ENCODE assay signal across 8 cellular contexts in genomic region chr19:50050406-50051223, GRCh38. TPM values are rescaled to one million over a fixed set of nuclear protein-coding genes. Genes with fewer than 3 reads are reported as not detected.
DNase-seq lines count a peak whose midpoint lies in the region; ATAC-seq and TF ChIP-seq lines count a peak whose summit lies in the region.

No MANE protein-coding gene starts in this region.

- no peak for TF ChIP-seq CTCF in GM13976 (IDR thresholded peaks at IDR 0.05; ENCODE audit: borderline replicate concordance, control extremely low read depth, extremely low read depth, insufficient read depth, missing control alignments)
- no peak for TF ChIP-seq CTCF in liver (IDR thresholded peaks at IDR 0.05; ENCODE audit: low read depth, low read length, missing input control)

- H3K36me3 ChIP-seq in liver (ENCODE audit: control insufficient read depth in 4 of 4, insufficient read depth in 3 of 4, low read depth in 1 of 4, low read length in 3 of 4), result peaks cover 6 to 19% (median 18%) of the 10 kb centered on the region in 4 donors

- no peak for ATAC-seq in GM18517 (IDR thresholded peaks at IDR 0.05; ENCODE audit: unreplicated experiment)

- H3K27ac ChIP-seq in liver (ENCODE audit: low read depth in 1 of 2, low read length in 2 of 2), result peak overlapping the region; percentile 28 to 31

- DNase-seq in GM13976 (ENCODE audit: low spot score), result peak; percentile 76
- peak; percentile 55 for DNase-seq in NCI-H2171 (lab: John Stamatoyannopoulos, UW)
- peak; percentile 86 for DNase-seq in activated CD4-positive, alpha-beta T cell treated with anti-CD3 and anti-CD28 coated beads, Interleukin-2, amount 50 U/mL, for 1 hour
- peak; percentile 90 for DNase-seq in dedifferentiated amniotic fluid mesenchymal stem cell (ENCODE audit: extremely low spot score)
- DNase-seq in stimulated activated CD4-positive, alpha-beta T cell treated with anti-CD3 and anti-CD28 coated beads, Interleukin-2, amount 100 ng/mL, for 48 hours, result peak; percentile 62
- DNase-seq in KG1 (lab: John Stamatoyannopoulos, UW), result no peak

- no peak overlapping the region for H3K9ac ChIP-seq in liver (ENCODE audit: low read depth in 1 of 2, low read length in 2 of 2)

- whole genome bisulfite sequencing in liver, result 5% methylated on average over 51 of the region's 51 CpGs

- TF ChIP-seq RAD21 in liver (IDR thresholded peaks at IDR 0.05), result no peak

- H3K9me3 ChIP-seq in liver (ENCODE audit: control insufficient read depth in 4 of 4, low read length in 3 of 4), result peaks cover 18 to 45% (median 38%) of the 10 kb centered on the region in 4 donors

- H3K4me1 ChIP-seq in liver (ENCODE audit: control insufficient read depth in 4 of 4, insufficient read depth in 4 of 4, low read length in 3 of 4), result no peaks in the 10 kb centered on the region

- H3K27me3 ChIP-seq in liver (ENCODE audit: control insufficient read depth in 4 of 4, insufficient read depth in 4 of 4, low read length in 3 of 4), result no peaks in the 10 kb centered on the region

- in situ Hi-C loops in GM13976 (cut with MboI; ENCODE audit: low sequenced_read_pairs, unreplicated experiment), result no loop called here

- H3K4me3 ChIP-seq in liver (ENCODE audit: low read depth in 1 of 3, low read length in 3 of 3), result peak overlapping the region in 2 of 3 donors; percentile 32 to 45

TF ChIP-seq in liver, 16 proteins besides CTCF, POLR2A, EP300 and RAD21:
- TF ChIP-seq REST (IDR thresholded peaks at IDR 0.05), result no peak
- no peak for TF ChIP-seq GABPA (IDR thresholded peaks at IDR 0.05 in 1 of 2, conservative IDR thresholded peaks at IDR 0.05 in 1 of 2)
- no peak for TF ChIP-seq ATF3 (IDR thresholded peaks at IDR 0.05)
- TF ChIP-seq ZBTB33 (IDR thresholded peaks at IDR 0.05), result no peak
- no peak for TF ChIP-seq TAF1 (conservative IDR thresholded peaks at IDR 0.05)
- TF ChIP-seq EGR1 (IDR thresholded peaks at IDR 0.05; ENCODE audit: low read depth in 2 of 2), result no peak
- TF ChIP-seq FOXA1 (IDR thresholded peaks at IDR 0.05), result no peak
- TF ChIP-seq HNF4A (conservative IDR thresholded peaks at IDR 0.05), result no peak
- TF ChIP-seq MAX (IDR thresholded peaks at IDR 0.05), result no peak
- TF ChIP-seq JUND (IDR thresholded peaks at IDR 0.05), result no peak
- TF ChIP-seq HNF4G (IDR thresholded peaks at IDR 0.05), result no peak
- TF ChIP-seq FOXA2 (IDR thresholded peaks at IDR 0.05), result no peak
- TF ChIP-seq RXRA (IDR thresholded peaks at IDR 0.05), result no peak
- no peak for TF ChIP-seq YY1 (IDR thresholded peaks at IDR 0.05)
- TF ChIP-seq NR2F2 (IDR thresholded peaks at IDR 0.05), result no peak
- TF ChIP-seq SP1 (IDR thresholded peaks at IDR 0.05), result no peak

RNA-seq across cellular contexts. Expression of gene ZNF473, which starts 24.8 kb away (rescaled TPM):
- 1 to 10 TPM; 3.6 to 4.0 TPM for total RNA-seq in liver
- polyA plus RNA-seq in liver, result 1 to 10 TPM in 1 of 2 donors, under 1 TPM in 1; 0.92 to 1.9 TPM

RNA-seq across cellular contexts. Expression of gene VRK3, which starts 25.4 kb away (rescaled TPM):
- 10 to 100 TPM; 16.2 to 23.0 TPM for total RNA-seq in liver
- polyA plus RNA-seq in liver, result 10 to 100 TPM; 17.7 to 23.6 TPM
